Comparison of ENCODE assay signal across 1 cellular context in genomic region chr22:38793721-38794466, GRCh38.
A peak's percentile ranks its signal among the peaks of the same experiment; 100 is the strongest.
TF ChIP-seq lines count a peak whose summit lies in the region.

TSS of gene DNAL4 (minus strand) at chr22:38794143. CDS start at chr22:38782731, 11,412 bp downstream.

TF ChIP-seq in GM12878, 131 proteins besides CTCF, POLR2A, EP300 and RAD21 (continued from another document):
- TF ChIP-seq ZBTB40 (IDR thresholded peaks at IDR 0.05; ENCODE audit: borderline replicate concordance) (peak; percentile 91), ASH2L (IDR thresholded peaks at IDR 0.05; ENCODE audit: borderline replicate concordance, low read depth) (no peak), ZNF384 (IDR thresholded peaks at IDR 0.05; ENCODE audit: borderline replicate concordance, low read depth, low read length) (no peak), KAT2A (conservative IDR thresholded peaks at IDR 0.05; ENCODE audit: control insufficient read depth, low read depth, low read length) (no peak), SMAD1 (IDR thresholded peaks at IDR 0.05; ENCODE audit: low read depth, partially characterized antibody) (no peak), RB1 (IDR thresholded peaks at IDR 0.05; ENCODE audit: borderline replicate concordance) (no peak; the same call in 1 of the 2 replicates), FOXK2 (IDR thresholded peaks at IDR 0.05) (no peak), BCL3 (IDR thresholded peaks at IDR 0.05; ENCODE audit: borderline replicate concordance, insufficient read depth, low read depth, low read length, poor library complexity, severe bottlenecking) (no peak), SMC3 (IDR thresholded peaks at IDR 0.05; ENCODE audit: borderline replicate concordance, low read length) (no peak), CHD2 (IDR thresholded peaks at IDR 0.05; ENCODE audit: borderline replicate concordance, low read depth, low read length) (peak; percentile 58; the same call in 1 of the 2 replicates), SP1 (IDR thresholded peaks at IDR 0.05; ENCODE audit: low read depth, low read length) (peak; percentile 84), E4F1 (IDR thresholded peaks at IDR 0.05; ENCODE audit: borderline replicate concordance, partially characterized antibody) (no peak), MAX (IDR thresholded peaks at IDR 0.05; ENCODE audit: low read depth, low read length) (no peak), SMARCA5 (IDR thresholded peaks at IDR 0.05) (no peak), RCOR1 (conservative IDR thresholded peaks at IDR 0.05; ENCODE audit: low read depth, low read length) (no peak), TARDBP (IDR thresholded peaks at IDR 0.05; ENCODE audit: borderline replicate concordance) (no peak), SPI1 (IDR thresholded peaks at IDR 0.05; ENCODE audit: borderline replicate concordance, insufficient read depth, low read depth, low read length) (peak; percentile 44; the same call in 1 of the 2 replicates), IRF3 (IDR thresholded peaks at IDR 0.05) (0 out of 2 replicates have a peak, but pooled peaks have one; percentile 42), USF2 (IDR thresholded peaks at IDR 0.05; ENCODE audit: borderline replicate concordance, low read depth, low read length) (no peak), TCF3 (IDR thresholded peaks at IDR 0.05; ENCODE audit: borderline replicate concordance, insufficient read depth, low read depth, low read length) (0 out of 2 replicates have a peak, but pooled peaks have one; percentile 33), FOS (IDR thresholded peaks at IDR 0.05; ENCODE audit: borderline replicate concordance, extremely low read depth, insufficient read length) (peak; percentile 26), GATAD2B (conservative IDR thresholded peaks at IDR 0.05; ENCODE audit: low read depth) (peak; percentile 59; the same call in 1 of the 2 replicates), E2F8 (IDR thresholded peaks at IDR 0.05; ENCODE audit: low read depth, partially characterized antibody) (no peak)
